In genomic region chrX:128052303-128052702, GRCh38 we compare ENCODE assay signal across 4 cellular contexts. TPM values are rescaled to one million over a fixed set of nuclear protein-coding genes. Genes with fewer than 3 reads are reported as not detected.
"Had no signal": no experiment of that assay in that cellular context is flagged by ENCODE, and none has a peak within 500 bp of the region (broad histone marks: within the 10 kb centered on the region; RNA-seq: fewer than 3 reads in every experiment).

ACTRT1 (minus strand) TSS chrX:128052403; CDS start chrX:128052206, 197 bp downstream.

- DNase-seq: GDM1, GF-D8 had no signal

- ATAC-seq: GM12878 had no signal

RNA-seq across cellular contexts. Expression of gene ACTRT1, which starts in this region (rescaled TPM):
- total RNA-seq: G401, GM12878 had no signal
